ENCODE assay signal across 8 cellular contexts in genomic region chr17:78839762-78840529, GRCh38. TPM values are rescaled to one million over a fixed set of nuclear protein-coding genes. Genes with fewer than 3 reads are reported as not detected.
DNase-seq lines count a peak whose midpoint lies in the region; ATAC-seq and TF ChIP-seq lines count a peak whose summit lies in the region.

No MANE protein-coding gene starts in this region.

- intact Hi-C loops in right cardiac atrium (cut with DNase I) = no loop called here

- peak overlapping the region; percentile 94 for H3K9ac ChIP-seq in SK-N-SH

- H3K27ac ChIP-seq in SK-N-SH (ENCODE audit: low read depth in 2 of 2, low read length in 1 of 2) (peak overlapping the region; percentile 79 to 90), right cardiac atrium (ENCODE audit: low read length) (peak overlapping the region; percentile 85)

- H2AFZ ChIP-seq in SK-N-SH (ENCODE audit: low read depth) = no peak overlapping the region

- POLR2A ChIA-PET in AG04449 (lab: Yijun Ruan, JAX) = interaction anchor here (1.0 kb wide), 1 partner anchor 18 kb away, joined by 3 read pairs; no protein-coding TSS in a partner anchor
- POLR2A ChIA-PET in SK-N-SH (lab: Yijun Ruan, JAX) = interaction anchor here (0.7 kb wide), 1 partner anchor 123 kb away, joined by 3 read pairs; no protein-coding TSS in a partner anchor

- no peaks in the 10 kb centered on the region for H3F3A ChIP-seq in SK-N-SH (replicated peaks; ENCODE audit: insufficient read depth)

- no peak for TF ChIP-seq RAD21 in SK-N-SH (IDR thresholded peaks at IDR 0.05; ENCODE audit: low read length)

- no peak for DNase-seq in AG04449 (ENCODE audit: low read depth, low spot score)
- peak; percentile 79 for DNase-seq in SK-N-SH
- DNase-seq in amniotic epithelial cell (ENCODE audit: low read depth) = peak; percentile 71
- DNase-seq in right cardiac atrium = peak in 2 of 3 donors; percentile 61 to 78
- no peak for DNase-seq in skeletal muscle cell (ENCODE audit: low read depth)
- DNase-seq in midbrain (lab: John Stamatoyannopoulos, UW) = no peak

- H3K27me3 ChIP-seq in SK-N-SH (ENCODE audit: insufficient read depth) = no peaks in the 10 kb centered on the region
- H3K27me3 ChIP-seq in right cardiac atrium (ENCODE audit: control insufficient read depth, insufficient read depth) = no peaks in the 10 kb centered on the region

- H3K9me3 ChIP-seq in SK-N-SH = no peaks in the 10 kb centered on the region
- no peaks in the 10 kb centered on the region for H3K9me3 ChIP-seq in right cardiac atrium (ENCODE audit: control insufficient read depth, low read length)

- H3K4me1 ChIP-seq in SK-N-SH (ENCODE audit: control insufficient read depth in 1 of 2, insufficient read depth in 2 of 2, low read depth in 1 of 2, low read length in 1 of 2) (peaks cover 14 to 28% of the 10 kb centered on the region in 2 experiments; a peak in 3 of 4 replicates), right cardiac atrium (ENCODE audit: control insufficient read depth, insufficient read depth, low read length) (peaks cover 2% of the 10 kb centered on the region)

- peaks cover 26 to 32% of the 10 kb centered on the region in 2 experiments for H3K36me3 ChIP-seq in SK-N-SH (replicated peaks in 1 of 2; ENCODE audit: control insufficient read depth in 1 of 2, insufficient read depth in 2 of 2, low read length in 1 of 2)

- peaks cover 56% of the 10 kb centered on the region for H3K79me2 ChIP-seq in SK-N-SH (ENCODE audit: insufficient read depth)

- peak overlapping the region; percentile 92 for H3K4me2 ChIP-seq in SK-N-SH

- TF ChIP-seq CTCF in AG04449 (IDR thresholded peaks at IDR 0.05; ENCODE audit: insufficient read depth, low read length, missing control alignments) (no peak), SK-N-SH (IDR thresholded peaks at IDR 0.05) (no peak)

- ATAC-seq in GM18909 (IDR thresholded peaks at IDR 0.05; ENCODE audit: poor library complexity, unreplicated experiment) = peak; percentile 1
- peak; percentile 20 for ATAC-seq in HG03280 (IDR thresholded peaks at IDR 0.05; ENCODE audit: unreplicated experiment)
- ATAC-seq in right cardiac atrium = peak; percentile 13 to 45

- 2% methylated on average over 46 of the region's 73 CpGs for WGBS in SK-N-SH (ENCODE audit: low lambda C conversion rate)
- under 1% methylated on average over 73 of the region's 73 CpGs for WGBS in right cardiac atrium

- CTCF ChIA-PET in AG04449 (lab: Yijun Ruan, JAX) (interaction anchor here (1.8 kb wide), 1 partner anchor 132 kb away, joined by 7 read pairs; no protein-coding TSS in a partner anchor), SK-N-SH (lab: Yijun Ruan, JAX) (interaction anchor here (1.0 to 4.6 kb wide), 4 partner anchors 26 to 132 kb away, joined by 3 to 25 read pairs (median 5); no protein-coding TSS in a partner anchor)

- H3K4me3 ChIP-seq in AG04449 (ENCODE audit: low read depth, low read length) (peak overlapping the region; percentile 89), SK-N-SH (ENCODE audit: low read depth in 2 of 2, low read length in 1 of 2) (peak overlapping the region; percentile 75 to 84), right cardiac atrium (ENCODE audit: low read length) (peak overlapping the region; percentile 80), skeletal muscle cell (ENCODE audit: low read depth, low read length) (peak overlapping the region; percentile 87)

- no peak for TF ChIP-seq EP300 in SK-N-SH (IDR thresholded peaks at IDR 0.05; ENCODE audit: borderline replicate concordance in 1 of 2, low read depth in 1 of 2, low read length in 1 of 2)

- no peaks in the 10 kb centered on the region for H3K9me2 ChIP-seq in SK-N-SH

- H4K20me1 ChIP-seq in SK-N-SH (ENCODE audit: insufficient read depth) = peaks cover 27% of the 10 kb centered on the region

TF ChIP-seq in SK-N-SH, 30 proteins besides CTCF, POLR2A, EP300 and RAD21:
- TF ChIP-seq RXRA (IDR thresholded peaks at IDR 0.05; ENCODE audit: borderline replicate concordance, low read depth) (no peak), USF1 (IDR thresholded peaks at IDR 0.05; ENCODE audit: borderline replicate concordance, low read depth) (0 out of 2 replicates have a peak, but pooled peaks have one; percentile 12), SIN3A (IDR thresholded peaks at IDR 0.05; ENCODE audit: borderline replicate concordance, low read depth, low read length) (peak; percentile 5; the same call in 1 of the 2 replicates), JUND (IDR thresholded peaks at IDR 0.05) (no peak), ZBTB33 (IDR thresholded peaks at IDR 0.05; ENCODE audit: borderline replicate concordance, low read depth) (no peak), MXI1 (IDR thresholded peaks at IDR 0.05; ENCODE audit: low read depth, low read length) (peak; percentile 89), MAX (IDR thresholded peaks at IDR 0.05; ENCODE audit: low read depth) (peak; percentile 81), IRF3 (IDR thresholded peaks at IDR 0.05; ENCODE audit: low read depth, low read length) (no peak), TAF1 (IDR thresholded peaks at IDR 0.05; ENCODE audit: borderline replicate concordance, low read depth, low read length) (no peak), MEF2A (IDR thresholded peaks at IDR 0.05; ENCODE audit: borderline replicate concordance, low read depth) (no peak), FOSL2 (IDR thresholded peaks at IDR 0.05; ENCODE audit: borderline replicate concordance, low read depth) (no peak), EZH2phosphoT487 (IDR thresholded peaks at IDR 0.05; ENCODE audit: borderline replicate concordance, low read depth) (no peak)
TF ChIP-seq in SK-N-SH: peak in this region for 4.

RNA-seq across cellular contexts. Expression of gene USP36, which starts 0.7 kb away (rescaled TPM):
- 34.6 and 41.2 TPM in 2 replicates for polyA plus RNA-seq in SK-N-SH (2012; rRNA removed)
- 22.5 and 26.9 TPM in 2 replicates for polyA plus RNA-seq in SK-N-SH (2012; cell fraction: cytosol; rRNA removed)
- polyA plus RNA-seq in SK-N-SH (2012; cell fraction: nucleus; rRNA removed) = 163 and 178 TPM in 2 replicates
- 10 to 100 TPM; 25.1 to 42.9 (median 29.0) TPM for total RNA-seq in right cardiac atrium
- 16.2 TPM for polyA plus RNA-seq in right cardiac atrium

RNA-seq across cellular contexts. Expression of gene CYTH1, which starts 57.9 kb away (rescaled TPM):
- polyA plus RNA-seq in SK-N-SH (2012; rRNA removed) (23.8 and 24.8 TPM in 2 replicates), right cardiac atrium (22.5 TPM)
- polyA plus RNA-seq in SK-N-SH (2012; cell fraction: cytosol; rRNA removed) = 16.9 and 20.7 TPM in 2 replicates
- 77.4 and 80.9 TPM in 2 replicates for polyA plus RNA-seq in SK-N-SH (2012; cell fraction: nucleus; rRNA removed)
- 10 to 100 TPM; 31.2 to 39.1 (median 36.7) TPM for total RNA-seq in right cardiac atrium

Comparison
In these comparisons a context has a peak if more than half of its experiments do, and no peak if none do; other contexts are left out.
1. DNase-seq: peak in SK-N-SH (single experiment), amniotic epithelial cell (single experiment) and right cardiac atrium (2 of 3); none in AG04449 (single experiment), skeletal muscle cell (single experiment) and midbrain (single experiment).
2. Peak in every context shown above with its lines, with median percentiles within 50 percentile points of each other: H3K4me3 ChIP-seq and ATAC-seq.